9 cellular contexts compared by ENCODE assay signal in genomic region chr19:17346109-17346671, GRCh38. TPM values are rescaled to one million over a fixed set of nuclear protein-coding genes. Genes with fewer than 3 reads are reported as not detected.
DNase-seq lines count a peak whose midpoint lies in the region; ATAC-seq and TF ChIP-seq lines count a peak whose summit lies in the region.
"Had no signal": no experiment of that assay in that cellular context is flagged by ENCODE, and none has a peak within 500 bp of the region (broad histone marks: within the 10 kb centered on the region; RNA-seq: fewer than 3 reads in every experiment).

No MANE protein-coding gene starts in this region.

- peak; percentile 80 for ATAC-seq in esophagus mucosa
- peak; percentile 87 to 99 (median 99) for ATAC-seq in natural killer cell
- ATAC-seq in HG03159 (IDR thresholded peaks at IDR 0.05; ENCODE audit: unreplicated experiment) = no peak

- no peaks in the 10 kb centered on the region for H3K79me2 ChIP-seq in OCI-LY1 (ENCODE audit: insufficient read depth, low read length)

- intact Hi-C loops in natural killer cell (cut with micrococcal nuclease) = loop anchor here (1.0 kb wide), 2 partner anchors 40 to 120 kb away; no protein-coding TSS in a partner anchor

- H3K36me3 ChIP-seq in HEK293 (ENCODE audit: control insufficient read depth in 2 of 2, insufficient read depth in 1 of 2, low read length in 2 of 2) (peaks cover 0 to 9% of the 10 kb centered on the region in 2 experiments; a peak in 2 of 3 replicates), OCI-LY1 (ENCODE audit: insufficient read depth, low read length) (peaks cover 24% of the 10 kb centered on the region)

- H3K9me3 ChIP-seq in HEK293 (ENCODE audit: control insufficient read depth, insufficient read depth, low read depth, low read length) (no peaks in the 10 kb centered on the region), OCI-LY1 (ENCODE audit: low read length) (no peaks in the 10 kb centered on the region)

- no peaks in the 10 kb centered on the region for H3K9me2 ChIP-seq in OCI-LY1 (ENCODE audit: low read depth, low read length)

- peak; percentile 62 for DNase-seq in COLO668 (lab: John Stamatoyannopoulos, UW; ENCODE audit: unreplicated experiment)
- peak; percentile 79 for DNase-seq in activated CD8-positive, alpha-beta memory T cell treated with anti-CD3 and anti-CD28 coated beads, Interleukin-2, amount 50 U/mL, for 4 hours
- peak; percentile 75 for DNase-seq in natural killer cell
- DNase-seq in stimulated activated naive CD4-positive, alpha-beta T cell treated with Interleukin-2 at 50 U/mL for 16 hours (lab: John Stamatoyannopoulos, UW) = peak; percentile 59

- H3K9me3 Mint-ChIP-seq in natural killer cell = no peaks in the 10 kb centered on the region

- POLR2A ChIA-PET in HEK293 (lab: Yijun Ruan, JAX) = interaction anchor here (0.6 to 1.3 kb wide), 3 partner anchors 18 to 313 kb away, joined by 4 to 6 read pairs (median 5); partner anchors contain the start of gene DDA1

- H4K20me1 ChIP-seq in OCI-LY1 (ENCODE audit: insufficient read depth, low read length) = no peaks in the 10 kb centered on the region

- H3K4me1 Mint-ChIP-seq in natural killer cell = peaks cover 0 to 6% of the 10 kb centered on the region in 2 donors

- no peak overlapping the region for H3K4me3 Mint-ChIP-seq in natural killer cell

- peak overlapping the region; percentile 14; the same call in 1 of the 2 replicates for H3K4me2 ChIP-seq in OCI-LY1 (ENCODE audit: low read length)

- peaks cover 7 to 16% of the 10 kb centered on the region in 2 donors for H3K27me3 Mint-ChIP-seq in natural killer cell (ENCODE audit: low read depth in 2 of 2)

- H3K36me3 Mint-ChIP-seq in natural killer cell = no peaks in the 10 kb centered on the region

- H3K4me3 ChIP-seq in HEK293 (ENCODE audit: low read depth, low read length) (no peak overlapping the region), OCI-LY1 (ENCODE audit: low read depth, low read length, poor library complexity, severe bottlenecking) (no peak overlapping the region)
- H3K4me3 ChIP-seq: SK-N-MC had no signal

- no peak overlapping the region for H3K9ac ChIP-seq in OCI-LY1 (ENCODE audit: low read length)

- TF ChIP-seq CTCF in HEK293 (tag by site-specific recombination; IDR thresholded peaks at IDR 0.05) (peak; percentile 92), OCI-LY1 (IDR thresholded peaks at IDR 0.05; ENCODE audit: low read length) (peak; percentile 92), natural killer cell (IDR thresholded peaks at IDR 0.05) (peak; percentile 98)

- peak overlapping the region; percentile 54; the same call in 1 of the 2 replicates for H2AFZ ChIP-seq in OCI-LY1 (ENCODE audit: low read length)

- no peaks in the 10 kb centered on the region for H3K4me1 ChIP-seq in HEK293 (ENCODE audit: control insufficient read depth, insufficient read depth, low read length)
- peaks cover 4% of the 10 kb centered on the region for H3K4me1 ChIP-seq in OCI-LY1 (ENCODE audit: insufficient read depth, low read length, severe bottlenecking)

- CTCF ChIA-PET in HEK293 (lab: Yijun Ruan, JAX) = interaction anchor here (0.7 to 2.2 kb wide), 12 partner anchors 10 to 631 kb away, joined by 3 to 17 read pairs (median 4); no protein-coding TSS in a partner anchor

- H3F3A ChIP-seq in OCI-LY1 (ENCODE audit: insufficient read depth, low read length) = no peaks in the 10 kb centered on the region; the same call in 1 of the 2 replicates

- H3K27ac ChIP-seq in HEK293 (ENCODE audit: extremely low read depth, low read depth, low read length) = no peak overlapping the region
- no peak overlapping the region for H3K27ac ChIP-seq in OCI-LY1 (ENCODE audit: low read depth, low read length, poor library complexity, severe bottlenecking)
- H3K27ac ChIP-seq: SK-N-MC had no signal

- no peaks in the 10 kb centered on the region for H3K27me3 ChIP-seq in OCI-LY1 (ENCODE audit: insufficient read depth, low read length)

- H3K27ac Mint-ChIP-seq in natural killer cell = no peak overlapping the region

TF ChIP-seq in HEK293, 187 proteins besides CTCF, POLR2A, EP300 and RAD21 (continues in another document):
- no peak for TF ChIP-seq ZBTB1 (tag by site-specific recombination; IDR thresholded peaks at IDR 0.05)
- TF ChIP-seq ZNF513 (tag by site-specific recombination; IDR thresholded peaks at IDR 0.05) = no peak
- TF ChIP-seq ZNF433 (tag by site-specific recombination; IDR thresholded peaks at IDR 0.05; ENCODE audit: low read depth) = no peak
- TF ChIP-seq ZNF23 (tag by site-specific recombination; IDR thresholded peaks at IDR 0.05; ENCODE audit: borderline replicate concordance) = no peak
- no peak for TF ChIP-seq ZNF146 (tag by site-specific recombination; IDR thresholded peaks at IDR 0.05)
- no peak for TF ChIP-seq ZNF394 (tag by site-specific recombination; IDR thresholded peaks at IDR 0.05; ENCODE audit: borderline replicate concordance)
- TF ChIP-seq ZNF645 (tag by site-specific recombination; IDR thresholded peaks at IDR 0.05) = no peak
- peak; percentile 100 for TF ChIP-seq ZNF121 (tag by site-specific recombination; IDR thresholded peaks at IDR 0.05)
- no peak for TF ChIP-seq ZNF776 (tag by site-specific recombination; IDR thresholded peaks at IDR 0.05; ENCODE audit: borderline replicate concordance)
- no peak for TF ChIP-seq ZSCAN4 (tag by site-specific recombination; IDR thresholded peaks at IDR 0.05)
- no peak for TF ChIP-seq ZNF488 (tag by site-specific recombination; IDR thresholded peaks at IDR 0.05)
- TF ChIP-seq ZNF548 (tag by site-specific recombination; IDR thresholded peaks at IDR 0.05) = no peak
- 0 out of 2 replicates have a peak, but pooled peaks have one; percentile 20 for TF ChIP-seq WT1 (tag by site-specific recombination; IDR thresholded peaks at IDR 0.05)
- no peak for TF ChIP-seq ATF2 (tag by site-specific recombination; IDR thresholded peaks at IDR 0.05; ENCODE audit: low read depth)

RNA-seq across cellular contexts. Expression of gene GTPBP3, which starts 8.8 kb away (rescaled TPM):
- total RNA-seq in esophagus mucosa (11.7 TPM), natural killer cell (10 to 100 TPM; 21.6 to 33.0 (median 27.7) TPM)

RNA-seq across cellular contexts. Expression of gene ANO8, which starts 11.5 kb away (rescaled TPM):
- total RNA-seq in esophagus mucosa = 9.9 TPM
- 10 to 100 TPM; 18.5 to 24.7 (median 19.1) TPM for total RNA-seq in natural killer cell

RNA-seq across cellular contexts. Expression of gene PLVAP, which starts 31.0 kb away (rescaled TPM):
- total RNA-seq in esophagus mucosa (22.6 TPM), natural killer cell (under 1 TPM in 2 of 3 donors, not detected in 1; 0.33 to 0.53 TPM)

RNA-seq across cellular contexts. Expression of gene DDA1, which starts 36.8 kb away (rescaled TPM):
- 21.5 TPM for total RNA-seq in esophagus mucosa
- 10 to 100 TPM; 32.2 to 42.5 (median 37.7) TPM for total RNA-seq in natural killer cell

RNA-seq across cellular contexts. Expression of gene MRPL34, which starts 40.5 kb away (rescaled TPM):
- total RNA-seq in esophagus mucosa (42.6 TPM), natural killer cell (10 to 100 TPM; 26.9 to 40.8 (median 39.4) TPM)

Comparison
In these comparisons a context has a peak if more than half of its experiments do, and no peak if none do; other contexts are left out.
1. RNA of gene PLVAP, which starts 31.0 kb away (total RNA-seq): 22.6 TPM in esophagus mucosa (single experiment); 0.33 to 0.53 TPM in natural killer cell; every median in the first group is over 10 times any median in the second.
2. Peak in every context shown above with its lines, with median percentiles within 50 percentile points of each other: DNase-seq and CTCF ChIP-seq.